ENCODE assay signal across 24 cellular contexts in genomic region chr3:183360971-183361624, GRCh38.
"Had no signal": no experiment of that assay in that cellular context is flagged by ENCODE, and none has a peak within 500 bp of the region (broad histone marks: within the 10 kb centered on the region; RNA-seq: fewer than 3 reads in every experiment).

No MANE protein-coding gene starts in this region.

- H3K9me3 ChIP-seq: gastroesophageal sphincter, left ventricle myocardium inferior, spleen, testis, transverse colon had no signal

- H3K36me3 Mint-ChIP-seq: mesothelial cell of epicardium, WTC11 had no signal

- DNase-seq: activated CD4-positive, alpha-beta memory T cell treated with anti-CD3 and anti-CD28 coated beads, Interleukin-2, amount 10 ng/mL, durations not matched to agents 7 days and 5 days; activated CD4-positive, alpha-beta T cell treated with anti-CD3 and anti-CD28 coated beads for 1 hour; activated CD4-positive, alpha-beta T cell treated with anti-CD3 and anti-CD28 coated beads, Interleukin-2, amount 10 ng/mL, durations not matched to agents 7 days and 5 days; activated gamma-delta T cell treated with Interleukin-2 at 50 U/mL for 16 hours; activated naive CD4-positive, alpha-beta T cell treated with anti-CD3 and anti-CD28 coated beads, Interleukin-2, amount 50 U/mL, for 16 hours; dermis blood vessel endothelial cell; effector CD4-positive, alpha-beta T cell; islet precursor cell; left ventricle myocardium inferior; naive thymus-derived CD4-positive, alpha-beta T cell; nucleus accumbens; right cardiac atrium; spleen; stimulated activated naive CD8-positive, alpha-beta T cell treated with anti-CD3 and anti-CD28 coated beads, Interleukin-15, Interleukin-2, amounts not matched to agents 100 U/mL and 50 U/mL, for 24 hours; testis; transverse colon had no signal

- H3K27ac Mint-ChIP-seq: activated CD4-positive, alpha-beta memory T cell treated with anti-CD3 and anti-CD28 coated beads, Interleukin-2, amount 10 ng/mL, durations not matched to agents 7 days and 5 days; activated CD4-positive, alpha-beta T cell treated with anti-CD3 and anti-CD28 coated beads, Interleukin-2, amount 10 ng/mL, durations not matched to agents 7 days and 5 days; mesothelial cell of epicardium; naive thymus-derived CD4-positive, alpha-beta T cell; WTC11 had no signal

- H3K9me3 Mint-ChIP-seq: activated CD4-positive, alpha-beta memory T cell treated with anti-CD3 and anti-CD28 coated beads, Interleukin-2, amount 10 ng/mL, durations not matched to agents 7 days and 5 days; activated CD4-positive, alpha-beta T cell treated with anti-CD3 and anti-CD28 coated beads, Interleukin-2, amount 10 ng/mL, durations not matched to agents 7 days and 5 days; central memory CD8-positive, alpha-beta T cell had no signal

- ATAC-seq: gastroesophageal sphincter; naive thymus-derived CD4-positive, alpha-beta T cell; right cardiac atrium; stimulated activated naive CD8-positive, alpha-beta T cell treated with anti-CD3 and anti-CD28 coated beads, Interleukin-15, Interleukin-2, amounts not matched to agents 100 U/mL and 50 U/mL, for 24 hours; WTC11 had no signal

- H3K4me1 ChIP-seq: gastroesophageal sphincter, left ventricle myocardium inferior, testis, transverse colon had no signal

- H3K4me2 ChIP-seq: hepatocyte had no signal

- H3K4me3 Mint-ChIP-seq: activated CD4-positive, alpha-beta memory T cell treated with anti-CD3 and anti-CD28 coated beads, Interleukin-2, amount 10 ng/mL, durations not matched to agents 7 days and 5 days; activated CD4-positive, alpha-beta T cell treated with anti-CD3 and anti-CD28 coated beads, Interleukin-2, amount 10 ng/mL, durations not matched to agents 7 days and 5 days; central memory CD8-positive, alpha-beta T cell; mesothelial cell of epicardium; naive thymus-derived CD4-positive, alpha-beta T cell; WTC11 had no signal

- H3K4me3 ChIP-seq: gastroesophageal sphincter, hepatocyte, left ventricle myocardium inferior, lung, spleen, testis, transverse colon had no signal

- H3K4me1 Mint-ChIP-seq: mesothelial cell of epicardium, WTC11 had no signal

- FAIRE-seq: bronchial epithelial cell, TTC549 had no signal

- H3K79me2 ChIP-seq: hepatocyte had no signal

- H3K36me3 ChIP-seq: gastroesophageal sphincter, left ventricle myocardium inferior, spleen, transverse colon had no signal

- H3K27me3 ChIP-seq: gastroesophageal sphincter, hepatocyte, spleen, testis, transverse colon had no signal

- H3K27me3 Mint-ChIP-seq: activated CD4-positive, alpha-beta memory T cell treated with anti-CD3 and anti-CD28 coated beads, Interleukin-2, amount 10 ng/mL, durations not matched to agents 7 days and 5 days; activated CD4-positive, alpha-beta T cell treated with anti-CD3 and anti-CD28 coated beads, Interleukin-2, amount 10 ng/mL, durations not matched to agents 7 days and 5 days; central memory CD8-positive, alpha-beta T cell had no signal

- H2AFZ ChIP-seq: hepatocyte had no signal

- H3K27ac ChIP-seq: gastroesophageal sphincter, hepatocyte, left ventricle myocardium inferior, spleen, testis, transverse colon had no signal
